14 cellular contexts compared by ENCODE assay signal in genomic region chr2:3662239-3662638, GRCh38. TPM values are rescaled to one million over a fixed set of nuclear protein-coding genes. Genes with fewer than 3 reads are reported as not detected.
DNase-seq lines count a peak whose midpoint lies in the region; ATAC-seq and TF ChIP-seq lines count a peak whose summit lies in the region.
"Had no signal": no experiment of that assay in that cellular context is flagged by ENCODE, and none has a peak within 500 bp of the region (broad histone marks: within the 10 kb centered on the region; RNA-seq: fewer than 3 reads in every experiment).

No MANE protein-coding gene starts in this region.

- peak; percentile 25 for DNase-seq in NCI-H1694 treated with DMSO at 0.1 percent for 48 hours (lab: John Stamatoyannopoulos, UW)
- no peak for DNase-seq in NCI-H1694 (lab: John Stamatoyannopoulos, UW)
- DNase-seq in NB4 (ENCODE audit: low read depth): peak; percentile 61
- no peak for DNase-seq in WTC11 (ENCODE audit: low spot score)
- no peak for DNase-seq in neuronal stem cell (ENCODE audit: low spot score)
- no peak for DNase-seq in left colon
- DNase-seq in CD4-positive, alpha-beta T cell: no peak
- no peak for DNase-seq in left lung
- DNase-seq: 8988T, cerebellar nuclear complex, erythroblast, NCI-H2029 treated with DMSO at 0.1 percent for 48 hours, RPMI8226 had no signal

- no peak overlapping the region for H3K27ac ChIP-seq in neuronal stem cell (replicated peaks; ENCODE audit: low read length)
- H3K27ac ChIP-seq in CD4-positive, alpha-beta T cell (ENCODE audit: low read depth, low read length): no peak overlapping the region
- H3K27ac ChIP-seq in left lung: no peak overlapping the region
- H3K27ac ChIP-seq: parathyroid adenoma had no signal

- H2BK5ac ChIP-seq in neuronal stem cell (ENCODE audit: low read length): no peak overlapping the region

- no peak overlapping the region for H3K4me3 ChIP-seq in NB4 (ENCODE audit: low read depth, low read length)
- no peak overlapping the region for H3K4me3 ChIP-seq in neuronal stem cell (ENCODE audit: low read length in 2 of 2)
- no peak overlapping the region for H3K4me3 ChIP-seq in left lung

- no peak overlapping the region for H3K27ac Mint-ChIP-seq in WTC11
- no peak overlapping the region for H3K27ac Mint-ChIP-seq in CD4-positive, alpha-beta T cell

- peak overlapping the region; percentile 39 for H2AFZ ChIP-seq in neuronal stem cell (ENCODE audit: low read length)
- H2AFZ ChIP-seq: parathyroid adenoma had no signal

- TF ChIP-seq POLR2A in NB4 (IDR thresholded peaks at IDR 0.05; ENCODE audit: extremely low read depth, insufficient read length): no peak

- H3K9me3 ChIP-seq in neuronal stem cell (replicated peaks in 1 of 2; ENCODE audit: control insufficient read depth in 2 of 2, insufficient read depth in 1 of 2, low read depth in 1 of 2, low read length in 2 of 2): no peaks in the 10 kb centered on the region
- H3K9me3 ChIP-seq in CD4-positive, alpha-beta T cell (ENCODE audit: control insufficient read depth, low read length): no peaks in the 10 kb centered on the region
- H3K9me3 ChIP-seq in left lung: no peaks in the 10 kb centered on the region

- H3K9ac ChIP-seq in neuronal stem cell (ENCODE audit: low read depth, low read length, poor library complexity): no peak overlapping the region
- H3K9ac ChIP-seq: parathyroid adenoma had no signal

- no peaks in the 10 kb centered on the region for H3K27me3 ChIP-seq in neuronal stem cell (ENCODE audit: control insufficient read depth in 3 of 3, insufficient read depth in 3 of 3, low read depth in 1 of 3, low read length in 3 of 3)
- H3K27me3 ChIP-seq in CD4-positive, alpha-beta T cell (ENCODE audit: control insufficient read depth, insufficient read depth, low read length): no peaks in the 10 kb centered on the region
- H3K27me3 ChIP-seq in left lung: no peaks in the 10 kb centered on the region

- H3K4me1 ChIP-seq in neuronal stem cell (ENCODE audit: control insufficient read depth in 2 of 2, insufficient read depth in 1 of 2, low read depth in 1 of 2, low read length in 2 of 2) (peaks cover 4 to 12% of the 10 kb centered on the region in 2 donors), left lung (no peaks in the 10 kb centered on the region)
- H3K4me1 ChIP-seq: parathyroid adenoma had no signal

- no peak overlapping the region for H2AK5ac ChIP-seq in neuronal stem cell (ENCODE audit: low read depth, low read length)

- ATAC-seq in WTC11 (peak; percentile 38), left colon (no peak), left lung (no peak)
- no peak for ATAC-seq in CD4-positive, alpha-beta T cell (ENCODE audit: poor library complexity)

- no peaks in the 10 kb centered on the region; the same call in 1 of the 2 replicates for H3K27me3 Mint-ChIP-seq in WTC11 (ENCODE audit: low read depth)
- H3K27me3 Mint-ChIP-seq in CD4-positive, alpha-beta T cell: no peaks in the 10 kb centered on the region

- no peak overlapping the region for H3K4me3 Mint-ChIP-seq in WTC11
- H3K4me3 Mint-ChIP-seq in CD4-positive, alpha-beta T cell: no peak overlapping the region

- H3K4me2 ChIP-seq in neuronal stem cell (ENCODE audit: insufficient read depth, low read length, poor library complexity, severe bottlenecking): no peak overlapping the region

- no peak overlapping the region for H4K91ac ChIP-seq in neuronal stem cell (ENCODE audit: low read depth, low read length, poor library complexity)

- intact Hi-C loops in left colon (cut with DNase I, micrococcal nuclease): no loop called here
- intact Hi-C loops in CD4-positive, alpha-beta T cell (cut with DNase I, micrococcal nuclease): no loop called here
- intact Hi-C loops in left lung (cut with DNase I): no loop called here

- H3K36me3 ChIP-seq in neuronal stem cell (replicated peaks in 1 of 2; ENCODE audit: control insufficient read depth in 2 of 2, insufficient read depth in 2 of 2, low read length in 2 of 2) (no peaks in the 10 kb centered on the region), left lung (no peaks in the 10 kb centered on the region)

- H2BK120ac ChIP-seq in neuronal stem cell (ENCODE audit: low read depth, low read length): no peak overlapping the region

- POLR2A ChIA-PET in WTC11 (lab: Charles Lee): no interaction called here
- POLR2A ChIA-PET in CD4-positive, alpha-beta T cell (lab: Charles Lee): no interaction called here

- WGBS in neuronal stem cell (ENCODE audit: extremely low coverage in 2 of 2, insufficient read length in 2 of 2, insufficient replicate concordance in 1 of 2), 2 donors: no CpG with 5 or more reads among the region's 6 CpGs

- no peak overlapping the region for H3K23ac ChIP-seq in neuronal stem cell (ENCODE audit: low read depth, low read length, poor library complexity)

- peaks cover 27% of the 10 kb centered on the region for H3K9me3 Mint-ChIP-seq in WTC11
- no peaks in the 10 kb centered on the region for H3K9me3 Mint-ChIP-seq in CD4-positive, alpha-beta T cell

- H2BK12ac ChIP-seq in neuronal stem cell (ENCODE audit: low read length): no peak overlapping the region

- CTCF ChIA-PET in WTC11 (lab: Charles Lee): no interaction called here
- CTCF ChIA-PET in CD4-positive, alpha-beta T cell (lab: Charles Lee): no interaction called here

- TF ChIP-seq CTCF in NB4 (IDR thresholded peaks at IDR 0.05; ENCODE audit: low read depth, low read length) (peak; percentile 19), WTC11 (IDR thresholded peaks at IDR 0.05) (no peak), left lung (IDR thresholded peaks at IDR 0.05) (no peak)
- no peak for TF ChIP-seq CTCF in CD4-positive, alpha-beta T cell (IDR thresholded peaks at IDR 0.05)

- H3K79me1 ChIP-seq in neuronal stem cell (ENCODE audit: low read depth, low read length): no peaks in the 10 kb centered on the region

- no peak overlapping the region for H3K18ac ChIP-seq in neuronal stem cell (ENCODE audit: low read length)

- H3K4me1 Mint-ChIP-seq in WTC11: peaks cover 15% of the 10 kb centered on the region
- H3K4me1 Mint-ChIP-seq in CD4-positive, alpha-beta T cell (ENCODE audit: low read depth): no peaks in the 10 kb centered on the region

- no peak overlapping the region for H3K14ac ChIP-seq in neuronal stem cell (ENCODE audit: low read length)

- H3K36me3 Mint-ChIP-seq in WTC11: peaks cover 3% of the 10 kb centered on the region
- H3K36me3 Mint-ChIP-seq in CD4-positive, alpha-beta T cell (ENCODE audit: low read depth): no peaks in the 10 kb centered on the region

- no peak overlapping the region for H3K4ac ChIP-seq in neuronal stem cell (ENCODE audit: low read length)

- no peak overlapping the region for H2BK15ac ChIP-seq in neuronal stem cell (ENCODE audit: low read length)

- no peak overlapping the region for H4K8ac ChIP-seq in neuronal stem cell (ENCODE audit: low read depth, low read length)

TF ChIP-seq in WTC11, 78 proteins besides CTCF, POLR2A, EP300 and RAD21 (continues in another document):
- TF ChIP-seq GABPB1 (CRISPR knock-in tag; IDR thresholded peaks at IDR 0.05): no peak
- no peak for TF ChIP-seq PRRX2 (CRISPR knock-in tag; IDR thresholded peaks at IDR 0.05)
- TF ChIP-seq AFF4 (CRISPR knock-in tag; IDR thresholded peaks at IDR 0.05; ENCODE audit: borderline replicate concordance): no peak
- TF ChIP-seq ZNF219 (CRISPR knock-in tag; IDR thresholded peaks at IDR 0.05; ENCODE audit: borderline replicate concordance): no peak
- no peak for TF ChIP-seq CREB1 (CRISPR knock-in tag; IDR thresholded peaks at IDR 0.05)
- TF ChIP-seq TEAD1 (CRISPR knock-in tag; IDR thresholded peaks at IDR 0.05): no peak
- no peak for TF ChIP-seq ZNF138 (CRISPR knock-in tag; conservative IDR thresholded peaks at IDR 0.05)
- no peak for TF ChIP-seq MAX (CRISPR knock-in tag; IDR thresholded peaks at IDR 0.05)
- TF ChIP-seq HMGA2 (CRISPR knock-in tag; IDR thresholded peaks at IDR 0.05): no peak
- no peak for TF ChIP-seq ESRRA (CRISPR knock-in tag; IDR thresholded peaks at IDR 0.05; ENCODE audit: borderline replicate concordance)
- no peak for TF ChIP-seq FOXK1 (CRISPR knock-in tag; IDR thresholded peaks at IDR 0.05)

RNA-seq across cellular contexts. Expression of gene ALLC, which starts 4.2 kb away (rescaled TPM):
- total RNA-seq in WTC11 (2021) (not detected in 3 replicates), left colon (not detected), left lung (not detected)
- not detected for polyA plus RNA-seq in neuronal stem cell (2013, experiment 1 of 2)
- 0.08 TPM for polyA plus RNA-seq in neuronal stem cell (2013, experiment 2 of 2)
- not detected for total RNA-seq in CD4-positive, alpha-beta T cell

RNA-seq across cellular contexts. Expression of gene DCDC2C, which starts 41.1 kb away (rescaled TPM):
- total RNA-seq in WTC11 (2021) (not detected in 3 replicates), left colon (not detected), left lung (not detected)
- polyA plus RNA-seq in neuronal stem cell (2013, experiment 1 of 2): not detected
- polyA plus RNA-seq in neuronal stem cell (2013, experiment 2 of 2): not detected
- not detected for total RNA-seq in CD4-positive, alpha-beta T cell

Comparison
In these comparisons a context has a peak if more than half of its experiments do, and no peak if none do; other contexts are left out.
1. DNase-seq: peak in NCI-H1694 treated with DMSO at 0.1 percent for 48 hours (single experiment) and NB4 (single experiment); none in NCI-H1694 (single experiment), WTC11 (single experiment), neuronal stem cell (single experiment), left colon (0 of 2), CD4-positive, alpha-beta T cell (0 of 10) and left lung (0 of 2).